Comparison of ENCODE assay signal across 2 cellular contexts in the genomic region with DNA sequence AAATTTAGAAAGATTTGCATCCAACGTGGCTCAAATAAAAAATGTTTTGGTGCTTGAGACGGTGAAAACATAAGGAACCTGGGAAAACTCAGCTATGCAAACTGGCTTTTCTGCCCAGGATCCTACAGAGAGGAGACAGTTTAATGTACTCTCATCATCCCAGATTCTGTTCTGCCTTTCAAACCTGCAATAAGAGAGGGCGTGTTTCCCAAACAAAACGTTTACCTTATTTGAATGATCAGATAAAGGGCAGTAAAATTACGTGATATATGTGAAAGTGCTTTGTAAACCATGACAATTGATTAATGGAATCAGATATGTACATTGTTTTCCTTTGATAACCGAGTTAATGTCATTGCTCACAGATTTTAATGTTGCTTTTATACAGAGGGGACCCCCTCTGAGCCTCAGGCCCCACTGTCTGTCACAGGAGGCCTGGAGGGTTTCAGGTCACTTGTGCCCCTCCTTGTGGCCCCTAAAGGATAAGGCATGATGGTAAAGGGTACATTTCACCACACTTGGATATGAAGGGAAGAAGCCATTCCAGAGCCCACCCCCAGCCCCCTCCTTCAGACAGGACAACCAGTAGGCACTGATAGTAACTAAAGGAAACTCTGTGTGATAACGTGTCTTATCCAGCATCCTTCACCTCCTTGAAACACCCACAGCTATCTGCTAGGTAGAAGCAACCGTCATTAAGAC.
TF ChIP-seq lines count a peak whose summit lies in the region.

No MANE protein-coding gene starts in this region.

TF ChIP-seq in HepG2, 621 proteins besides CTCF, POLR2A, EP300 and RAD21 (continues in another document):
- TF ChIP-seq ZMYM4 (CRISPR knock-in tag; IDR thresholded peaks at IDR 0.05) (no peak), SOX5 (CRISPR knock-in tag; IDR thresholded peaks at IDR 0.05; ENCODE audit: borderline replicate concordance) (no peak), CENPX (CRISPR knock-in tag; IDR thresholded peaks at IDR 0.05) (no peak), ZNF24 (IDR thresholded peaks at IDR 0.05) (no peak), ZNF496 (CRISPR knock-in tag; IDR thresholded peaks at IDR 0.05; ENCODE audit: insufficient replicate concordance) (no peak), PCBP2 (optimal IDR thresholded peaks at IDR 0.05; ENCODE audit: low read depth, low read length, poor library complexity, severe bottlenecking) (no peak), REL (CRISPR knock-in tag; conservative IDR thresholded peaks at IDR 0.05) (no peak), ZNF235 (CRISPR knock-in tag; IDR thresholded peaks at IDR 0.05; ENCODE audit: borderline replicate concordance) (no peak), GZF1 (CRISPR knock-in tag; IDR thresholded peaks at IDR 0.05) (no peak)
- TF ChIP-seq, protein P1, sequence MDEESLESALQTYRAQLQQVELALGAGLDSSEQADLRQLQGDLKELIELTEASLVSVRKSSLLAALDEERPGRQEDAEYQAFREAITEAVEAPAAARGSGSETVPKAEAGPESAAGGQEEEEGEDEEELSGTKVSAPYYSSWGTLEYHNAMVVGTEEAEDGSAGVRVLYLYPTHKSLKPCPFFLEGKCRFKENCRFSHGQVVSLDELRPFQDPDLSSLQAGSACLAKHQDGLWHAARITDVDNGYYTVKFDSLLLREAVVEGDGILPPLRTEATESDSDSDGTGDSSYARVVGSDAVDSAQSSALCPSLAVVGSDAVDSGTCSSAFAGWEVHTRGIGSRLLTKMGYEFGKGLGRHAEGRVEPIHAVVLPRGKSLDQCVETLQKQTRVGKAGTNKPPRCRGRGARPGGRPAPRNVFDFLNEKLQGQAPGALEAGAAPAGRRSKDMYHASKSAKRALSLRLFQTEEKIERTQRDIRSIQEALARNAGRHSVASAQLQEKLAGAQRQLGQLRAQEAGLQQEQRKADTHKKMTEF (CRISPR knock-in tag; IDR thresholded peaks at IDR 0.05), result no peak
- TF ChIP-seq, protein P2, sequence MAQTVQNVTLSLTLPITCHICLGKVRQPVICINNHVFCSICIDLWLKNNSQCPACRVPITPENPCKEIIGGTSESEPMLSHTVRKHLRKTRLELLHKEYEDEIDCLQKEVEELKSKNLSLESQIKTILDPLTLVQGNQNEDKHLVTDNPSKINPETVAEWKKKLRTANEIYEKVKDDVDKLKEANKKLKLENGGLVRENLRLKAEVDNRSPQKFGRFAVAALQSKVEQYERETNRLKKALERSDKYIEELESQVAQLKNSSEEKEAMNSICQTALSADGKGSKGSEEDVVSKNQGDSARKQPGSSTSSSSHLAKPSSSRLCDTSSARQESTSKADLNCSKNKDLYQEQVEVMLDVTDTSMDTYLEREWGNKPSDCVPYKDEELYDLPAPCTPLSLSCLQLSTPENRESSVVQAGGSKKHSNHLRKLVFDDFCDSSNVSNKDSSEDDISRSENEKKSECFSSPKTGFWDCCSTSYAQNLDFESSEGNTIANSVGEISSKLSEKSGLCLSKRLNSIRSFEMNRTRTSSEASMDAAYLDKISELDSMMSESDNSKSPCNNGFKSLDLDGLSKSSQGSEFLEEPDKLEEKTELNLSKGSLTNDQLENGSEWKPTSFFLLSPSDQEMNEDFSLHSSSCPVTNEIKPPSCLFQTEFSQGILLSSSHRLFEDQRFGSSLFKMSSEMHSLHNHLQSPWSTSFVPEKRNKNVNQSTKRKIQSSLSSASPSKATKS (CRISPR knock-in tag; IDR thresholded peaks at IDR 0.05), result no peak
- TF ChIP-seq, protein P3, sequence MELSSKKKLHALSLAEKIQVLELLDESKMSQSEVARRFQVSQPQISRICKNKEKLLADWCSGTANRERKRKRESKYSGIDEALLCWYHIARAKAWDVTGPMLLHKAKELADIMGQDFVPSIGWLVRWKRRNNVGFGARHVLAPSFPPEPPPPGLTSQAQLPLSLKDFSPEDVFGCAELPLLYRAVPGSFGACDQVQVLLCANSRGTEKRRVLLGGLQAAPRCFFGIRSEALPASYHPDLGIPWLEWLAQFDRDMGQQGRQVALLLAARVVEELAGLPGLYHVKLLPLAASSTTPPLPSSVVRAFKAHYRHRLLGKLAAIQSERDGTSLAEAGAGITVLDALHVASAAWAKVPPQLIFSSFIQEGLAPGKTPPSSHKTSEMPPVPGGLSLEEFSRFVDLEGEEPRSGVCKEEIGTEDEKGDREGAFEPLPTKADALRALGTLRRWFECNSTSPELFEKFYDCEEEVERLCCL (CRISPR knock-in tag; IDR thresholded peaks at IDR 0.05; ENCODE audit: borderline replicate concordance), result no peak
- TF ChIP-seq, protein P4, sequence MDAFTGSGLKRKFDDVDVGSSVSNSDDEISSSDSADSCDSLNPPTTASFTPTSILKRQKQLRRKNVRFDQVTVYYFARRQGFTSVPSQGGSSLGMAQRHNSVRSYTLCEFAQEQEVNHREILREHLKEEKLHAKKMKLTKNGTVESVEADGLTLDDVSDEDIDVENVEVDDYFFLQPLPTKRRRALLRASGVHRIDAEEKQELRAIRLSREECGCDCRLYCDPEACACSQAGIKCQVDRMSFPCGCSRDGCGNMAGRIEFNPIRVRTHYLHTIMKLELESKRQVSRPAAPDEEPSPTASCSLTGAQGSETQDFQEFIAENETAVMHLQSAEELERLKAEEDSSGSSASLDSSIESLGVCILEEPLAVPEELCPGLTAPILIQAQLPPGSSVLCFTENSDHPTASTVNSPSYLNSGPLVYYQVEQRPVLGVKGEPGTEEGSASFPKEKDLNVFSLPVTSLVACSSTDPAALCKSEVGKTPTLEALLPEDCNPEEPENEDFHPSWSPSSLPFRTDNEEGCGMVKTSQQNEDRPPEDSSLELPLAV (CRISPR knock-in tag; conservative IDR thresholded peaks at IDR 0.05; ENCODE audit: low read depth), result no peak
- TF ChIP-seq, protein P5, sequence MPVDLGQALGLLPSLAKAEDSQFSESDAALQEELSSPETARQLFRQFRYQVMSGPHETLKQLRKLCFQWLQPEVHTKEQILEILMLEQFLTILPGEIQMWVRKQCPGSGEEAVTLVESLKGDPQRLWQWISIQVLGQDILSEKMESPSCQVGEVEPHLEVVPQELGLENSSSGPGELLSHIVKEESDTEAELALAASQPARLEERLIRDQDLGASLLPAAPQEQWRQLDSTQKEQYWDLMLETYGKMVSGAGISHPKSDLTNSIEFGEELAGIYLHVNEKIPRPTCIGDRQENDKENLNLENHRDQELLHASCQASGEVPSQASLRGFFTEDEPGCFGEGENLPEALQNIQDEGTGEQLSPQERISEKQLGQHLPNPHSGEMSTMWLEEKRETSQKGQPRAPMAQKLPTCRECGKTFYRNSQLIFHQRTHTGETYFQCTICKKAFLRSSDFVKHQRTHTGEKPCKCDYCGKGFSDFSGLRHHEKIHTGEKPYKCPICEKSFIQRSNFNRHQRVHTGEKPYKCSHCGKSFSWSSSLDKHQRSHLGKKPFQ (CRISPR knock-in tag; IDR thresholded peaks at IDR 0.05; ENCODE audit: insufficient replicate concordance), result no peak
- TF ChIP-seq, protein P6, sequence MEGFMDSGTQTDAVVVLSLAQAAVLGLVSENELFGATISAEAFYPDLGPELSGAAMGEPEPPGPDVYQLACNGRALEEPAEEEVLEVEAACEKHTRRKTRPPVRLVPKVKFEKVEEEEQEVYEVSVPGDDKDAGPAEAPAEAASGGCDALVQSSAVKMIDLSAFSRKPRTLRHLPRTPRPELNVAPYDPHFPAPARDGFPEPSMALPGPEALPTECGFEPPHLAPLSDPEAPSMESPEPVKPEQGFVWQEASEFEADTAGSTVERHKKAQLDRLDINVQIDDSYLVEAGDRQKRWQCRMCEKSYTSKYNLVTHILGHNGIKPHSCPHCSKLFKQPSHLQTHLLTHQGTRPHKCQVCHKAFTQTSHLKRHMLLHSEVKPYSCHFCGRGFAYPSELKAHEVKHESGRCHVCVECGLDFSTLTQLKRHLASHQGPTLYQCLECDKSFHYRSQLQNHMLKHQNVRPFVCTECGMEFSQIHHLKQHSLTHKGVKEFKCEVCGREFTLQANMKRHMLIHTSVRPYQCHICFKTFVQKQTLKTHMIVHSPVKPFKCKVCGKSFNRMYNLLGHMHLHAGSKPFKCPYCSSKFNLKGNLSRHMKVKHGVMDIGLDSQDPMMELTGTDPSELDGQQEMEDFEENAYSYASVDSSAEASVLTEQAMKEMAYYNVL (CRISPR knock-in tag; IDR thresholded peaks at IDR 0.05; ENCODE audit: borderline replicate concordance), result no peak

TF ChIP-seq in GM12891, 5 proteins besides CTCF, POLR2A, EP300 and RAD21:
- TF ChIP-seq TAF1 (IDR thresholded peaks at IDR 0.05; ENCODE audit: low read depth, low read length), result no peak
- TF ChIP-seq PAX5 (IDR thresholded peaks at IDR 0.05; ENCODE audit: insufficient read depth, low read length, severe bottlenecking), result no peak
- TF ChIP-seq POLR2AphosphoS5 (IDR thresholded peaks at IDR 0.05; ENCODE audit: low read depth, low read length), result no peak
- no peak for TF ChIP-seq POU2F2 (IDR thresholded peaks at IDR 0.05; ENCODE audit: low read depth, low read length)
- no peak for TF ChIP-seq SPI1 (IDR thresholded peaks at IDR 0.05; ENCODE audit: low read depth, low read length)
